ENCODE assay signal across 22 cellular contexts in genomic region chr11:102205805-102206204, GRCh38.
"Had no signal": no experiment of that assay in that cellular context is flagged by ENCODE, and none has a peak within 500 bp of the region (broad histone marks: within the 10 kb centered on the region; RNA-seq: fewer than 3 reads in every experiment).

No MANE protein-coding gene starts in this region.

- DNase-seq: effector memory CD8-positive, alpha-beta T cell; esophagus squamous epithelium; foreskin fibroblast; glutamatergic neuron; islet precursor cell; left cardiac atrium; left ventricle myocardium inferior; lower lobe of right lung; natural killer cell; small intestine; stimulated activated CD4-positive, alpha-beta T cell treated with anti-CD3 and anti-CD28 coated beads, Interleukin-2, amount 100 ng/mL, for 48 hours; stimulated activated naive CD8-positive, alpha-beta T cell treated with anti-CD3 and anti-CD28 coated beads, Interleukin-15, Interleukin-2, amounts not matched to agents 100 U/mL and 50 U/mL, for 24 hours; thyroid gland; upper lobe of left lung; uterus had no signal

- H3K27ac ChIP-seq: esophagus squamous epithelium, left ventricle myocardium inferior, lower lobe of right lung, right atrium auricular region, suprapubic skin, thyroid gland, upper lobe of left lung, uterus had no signal

- H3K36me3 Mint-ChIP-seq: memory B cell, natural killer cell had no signal

- H3K9me3 Mint-ChIP-seq: dendritic cell treated with granulocyte-macrophage colony-stimulating factor and Interleukin-4, amounts not matched to agents 40 ng/mL and 50 ng/mL, for 4 days; effector memory CD8-positive, alpha-beta T cell; memory B cell; natural killer cell; neural crest cell had no signal

- H3K27me3 ChIP-seq: esophagus squamous epithelium, gastroesophageal sphincter, right atrium auricular region, suprapubic skin, thyroid gland, upper lobe of left lung, uterus had no signal

- H3K27ac Mint-ChIP-seq: dendritic cell treated with granulocyte-macrophage colony-stimulating factor and Interleukin-4, amounts not matched to agents 40 ng/mL and 50 ng/mL, for 4 days; effector memory CD8-positive, alpha-beta T cell; memory B cell; mesothelial cell of epicardium; natural killer cell had no signal

- H3K9me3 ChIP-seq: esophagus squamous epithelium, gastroesophageal sphincter, left ventricle myocardium inferior, lower lobe of right lung, right atrium auricular region, suprapubic skin, thyroid gland, upper lobe of left lung, uterus had no signal

- H3K4me3 Mint-ChIP-seq: dendritic cell treated with granulocyte-macrophage colony-stimulating factor and Interleukin-4, amounts not matched to agents 40 ng/mL and 50 ng/mL, for 4 days; effector memory CD8-positive, alpha-beta T cell; memory B cell; mesothelial cell of epicardium; natural killer cell; neural crest cell had no signal

- H3K4me1 Mint-ChIP-seq: memory B cell, natural killer cell had no signal

- H3K4me1 ChIP-seq: esophagus squamous epithelium, lower lobe of right lung, right atrium auricular region, suprapubic skin had no signal

- H3K4me3 ChIP-seq: esophagus squamous epithelium, gastroesophageal sphincter, left ventricle myocardium inferior, lower lobe of right lung, right atrium auricular region, suprapubic skin, thyroid gland, upper lobe of left lung, uterus had no signal

- H3K36me3 ChIP-seq: uterus had no signal

- ATAC-seq: effector memory CD8-positive, alpha-beta T cell; gastroesophageal sphincter; left cardiac atrium; lower lobe of right lung; natural killer cell; stimulated activated naive CD8-positive, alpha-beta T cell treated with anti-CD3 and anti-CD28 coated beads, Interleukin-15, Interleukin-2, amounts not matched to agents 100 U/mL and 50 U/mL, for 24 hours had no signal

- FAIRE-seq: small intestine had no signal
